10 cellular contexts compared by ENCODE assay signal in the genomic region with DNA sequence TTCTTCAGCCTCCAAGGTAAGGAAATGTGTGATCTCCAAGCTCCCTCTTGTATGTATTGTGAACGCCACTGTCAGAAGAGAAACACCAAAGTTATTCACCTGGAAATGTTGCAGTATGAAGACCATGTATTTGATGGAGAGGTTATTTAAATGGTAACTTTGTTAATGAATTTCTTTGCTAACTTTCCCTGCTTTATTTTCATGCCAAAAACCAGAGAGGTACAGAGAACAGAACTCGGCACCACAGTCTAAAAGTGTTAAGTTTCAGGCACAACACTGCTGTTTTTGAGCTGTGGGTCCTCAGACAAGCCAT.
DNase-seq lines count a peak whose midpoint lies in the region; ATAC-seq and TF ChIP-seq lines count a peak whose summit lies in the region.
"Had no signal": no experiment of that assay in that cellular context is flagged by ENCODE, and none has a peak within 500 bp of the region (broad histone marks: within the 10 kb centered on the region; RNA-seq: fewer than 3 reads in every experiment).

No MANE protein-coding gene starts in this region.

- no peaks in the 10 kb centered on the region for H3K9me3 Mint-ChIP-seq in T-cell

- H3K4me2 ChIP-seq in GM23248 (ENCODE audit: unreplicated experiment): peak overlapping the region; percentile 87

- CTCF ChIA-PET in T-cell (lab: Charles Lee): interaction anchor here (0.5 to 3.6 kb wide), 39 partner anchors 10 to 265 kb away, joined by 3 to 24 read pairs (median 5); a partner anchor contains a TSS

- TF ChIP-seq POLR2A in esophagus squamous epithelium (IDR thresholded peaks at IDR 0.05) (no peak), gastrocnemius medialis (IDR thresholded peaks at IDR 0.05) (no peak)

- H3K9me3 ChIP-seq in GM23248 (ENCODE audit: low read depth): no peaks in the 10 kb centered on the region
- H3K9me3 ChIP-seq in esophagus squamous epithelium: no peaks in the 10 kb centered on the region
- H3K9me3 ChIP-seq in gastrocnemius medialis: no peaks in the 10 kb centered on the region
- no peaks in the 10 kb centered on the region for H3K9me3 ChIP-seq in ascending aorta
- H3K9me3 ChIP-seq: sigmoid colon had no signal

- H3K4me3 Mint-ChIP-seq in T-cell: peak overlapping the region in 1 of 3 donors; percentile 62

- H3K36me3 ChIP-seq in GM23248 (ENCODE audit: low read depth) (no peaks in the 10 kb centered on the region), esophagus squamous epithelium (no peaks in the 10 kb centered on the region), gastrocnemius medialis (no peaks in the 10 kb centered on the region), ascending aorta (no peaks in the 10 kb centered on the region)
- H3K36me3 ChIP-seq: sigmoid colon had no signal

- H3K4me1 ChIP-seq in GM23248 (ENCODE audit: insufficient read depth) (peaks cover 19% of the 10 kb centered on the region), esophagus squamous epithelium (peaks cover 8 to 54% (median 19%) of the 10 kb centered on the region in 3 donors), gastrocnemius medialis (peaks cover 13 to 14% of the 10 kb centered on the region in 2 donors), ascending aorta (peaks cover 0 to 10% of the 10 kb centered on the region in 2 donors)

- 0 out of 2 replicates have a peak, but pooled peaks cover 6% of the 10 kb centered on the region for H3F3A ChIP-seq in GM23248 (ENCODE audit: insufficient read depth)

- H4K20me1 ChIP-seq in GM23248 (ENCODE audit: insufficient read depth): no peaks in the 10 kb centered on the region

- intact Hi-C loops in esophagus squamous epithelium (cut with DNase I) (loop anchor here (10.0 kb wide), 2 partner anchors 72 to 112 kb away; a partner anchor contains a TSS), gastrocnemius medialis (cut with DNase I; ENCODE audit: low total_unique reads) (loop anchor here (5.0 kb wide), 1 partner anchor 71 kb away; no protein-coding TSS in a partner anchor), ascending aorta (cut with DNase I) (no loop called here)

- no peak overlapping the region for H3K27ac ChIP-seq in GM23248
- H3K27ac ChIP-seq in esophagus squamous epithelium: peak overlapping the region; percentile 31 to 93 (median 88)
- peak overlapping the region in 3 of 4 donors; percentile 65 to 81 (median 71) for H3K27ac ChIP-seq in gastrocnemius medialis
- peak overlapping the region in 1 of 2 donors; percentile 36 for H3K27ac ChIP-seq in ascending aorta

- POLR2A ChIA-PET in T-cell (lab: Charles Lee): interaction anchor here in 1 of 2 donors (0.6 kb wide), 1 partner anchor 1731 kb away, joined by 3 read pairs; no protein-coding TSS in a partner anchor

- no peak for ATAC-seq in T-cell (replicated peaks in 1 of 4)
- ATAC-seq in gastrocnemius medialis: no peak
- ATAC-seq in GM18858 (IDR thresholded peaks at IDR 0.05; ENCODE audit: unreplicated experiment): no peak
- ATAC-seq in HG03378 (IDR thresholded peaks at IDR 0.05; ENCODE audit: unreplicated experiment): no peak

- no peaks in the 10 kb centered on the region for H3K36me3 Mint-ChIP-seq in T-cell

- H3K27me3 ChIP-seq in GM23248 (replicated peaks; ENCODE audit: insufficient read depth) (no peaks in the 10 kb centered on the region), esophagus squamous epithelium (no peaks in the 10 kb centered on the region), gastrocnemius medialis (no peaks in the 10 kb centered on the region), ascending aorta (no peaks in the 10 kb centered on the region)
- H3K27me3 ChIP-seq: sigmoid colon had no signal

- H3K9ac ChIP-seq in GM23248: peak overlapping the region; percentile 67

- DNase-seq in GM23248 (no peak), T-cell (no peak), esophagus squamous epithelium (lab: John Stamatoyannopoulos, UW) (no peak), gastrocnemius medialis (no peak), ascending aorta (ENCODE audit: low spot score in 2 of 2) (no peak)
- DNase-seq: activated CD4-positive, CD25-positive, alpha-beta regulatory T cell treated with anti-CD3 and anti-CD28 coated beads, Interleukin-2, amount 50 U/mL, for 72 hours; NCI-H2171 treated with DMSO at 0.1 percent for 48 hours; sigmoid colon had no signal

- peak overlapping the region; percentile 86 for H2AFZ ChIP-seq in GM23248

- H3K27ac Mint-ChIP-seq in T-cell: peak overlapping the region; percentile 93 to 95

- WGBS in GM23248 (ENCODE audit: low coverage in 1 of 2, low lambda C conversion rate in 2 of 2, missing lambda C conversion rate in 2 of 2), 2 experiments: 0 to 2% methylated on average over 2 of the region's 2 CpGs
- 28 to 31% methylated on average over 2 of the region's 2 CpGs for WGBS in esophagus squamous epithelium, 2 donors

- no peak overlapping the region for H3K4me3 ChIP-seq in GM23248
- H3K4me3 ChIP-seq in esophagus squamous epithelium: no peak overlapping the region
- H3K4me3 ChIP-seq in gastrocnemius medialis: no peak overlapping the region
- no peak overlapping the region for H3K4me3 ChIP-seq in ascending aorta

- no peaks in the 10 kb centered on the region for H3K27me3 Mint-ChIP-seq in T-cell

- in situ Hi-C loops in GM23248 (cut with MboI): loop anchor here (10.0 kb wide), 1 partner anchor 112 kb away; no protein-coding TSS in a partner anchor
- in situ Hi-C loops in gastrocnemius medialis (cut with MboI; ENCODE audit: low sequenced_read_pairs in 4 of 4): loop anchor here in 3 of 4 donors (5.0 to 10.0 kb wide), 2 partner anchors 94 to 112 kb away; no protein-coding TSS in a partner anchor

- H3K4me1 Mint-ChIP-seq in T-cell: peaks cover 47 to 49% (median 47%) of the 10 kb centered on the region in 3 donors

- TF ChIP-seq CTCF in esophagus squamous epithelium (IDR thresholded peaks at IDR 0.05) (no peak), gastrocnemius medialis (IDR thresholded peaks at IDR 0.05 in 4 of 5, conservative IDR thresholded peaks at IDR 0.05 in 1 of 5) (peak in 1 of 5 experiments; percentile 11), ascending aorta (IDR thresholded peaks at IDR 0.05) (no peak)

- H3K9me2 ChIP-seq in GM23248 (ENCODE audit: insufficient read depth): no peaks in the 10 kb centered on the region

- no peaks in the 10 kb centered on the region for H3K79me2 ChIP-seq in GM23248 (ENCODE audit: insufficient read depth)
